22 cellular contexts compared by ENCODE assay signal in genomic region chr10:123427386-123427785, GRCh38.
DNase-seq lines count a peak whose midpoint lies in the region; ATAC-seq, FAIRE-seq and TF ChIP-seq lines count a peak whose summit lies in the region.
"Had no signal": no experiment of that assay in that cellular context is flagged by ENCODE, and none has a peak within 500 bp of the region (broad histone marks: within the 10 kb centered on the region; RNA-seq: fewer than 3 reads in every experiment).

No MANE protein-coding gene starts in this region.

- H3K27me3 Mint-ChIP-seq in CD8-positive, alpha-beta T cell (ENCODE audit: low read depth), result peaks cover 22% of the 10 kb centered on the region

- CTCF ChIA-PET in HepG2 (lab: Yijun Ruan, JAX; ENCODE audit: low intra/inter-chr PET ratio, low total read pairs), result no interaction called here
- CTCF ChIA-PET in CD8-positive, alpha-beta T cell (lab: Charles Lee), result interaction anchor here (1.4 kb wide), 1 partner anchor 294 kb away, joined by 3 read pairs; no protein-coding TSS in a partner anchor

- H3K4me1 ChIP-seq in HepG2 (ENCODE audit: insufficient read depth, low read length), result peaks cover 21% of the 10 kb centered on the region
- H3K4me1 ChIP-seq in CD8-positive, alpha-beta T cell (ENCODE audit: insufficient read depth, low read length), result no peaks in the 10 kb centered on the region
- H3K4me1 ChIP-seq in ovary (ENCODE audit: insufficient read depth), result no peaks in the 10 kb centered on the region

- peaks cover 3% of the 10 kb centered on the region for H3K9me3 Mint-ChIP-seq in CD8-positive, alpha-beta T cell
- H3K9me3 Mint-ChIP-seq: activated naive CD4-positive, alpha-beta T cell treated with anti-CD3 and anti-CD28 coated beads, Interleukin-2, amount 50 U/mL, for 72 hours; activated T-cell treated with anti-CD3 and anti-CD28 coated beads, Interleukin-2, amount 50 U/mL, for 24 hours; dendritic cell treated with granulocyte-macrophage colony-stimulating factor and Interleukin-4, amounts not matched to agents 40 ng/mL and 50 ng/mL, for 4 days had no signal

- TF ChIP-seq POLR2A in HepG2 (IDR thresholded peaks at IDR 0.05; ENCODE audit: insufficient read depth in 1 of 2, low read depth in 2 of 2, low read length in 2 of 2) (no peak), ovary (IDR thresholded peaks at IDR 0.05) (no peak)

- WGBS in HepG2 (ENCODE audit: low lambda C conversion rate), result 3% methylated on average over 9 of the region's 9 CpGs
- 67 to 77% (median 72%) methylated on average over 9 of the region's 9 CpGs for WGBS in ovary, 3 donors

- H3K4me3 ChIP-seq in HepG2 (replicated peaks in 1 of 3; ENCODE audit: insufficient read depth in 1 of 3, low read depth in 2 of 3, low read length in 3 of 3) (no peak overlapping the region), ovary (no peak overlapping the region)
- no peak overlapping the region for H3K4me3 ChIP-seq in CD8-positive, alpha-beta T cell (ENCODE audit: low read depth, low read length)
- H3K4me3 ChIP-seq: body of pancreas, SK-N-MC had no signal

- intact Hi-C loops in HepG2 (cut with micrococcal nuclease; ENCODE audit: unreplicated experiment), result no loop called here
- intact Hi-C loops in CD8-positive, alpha-beta T cell (cut with DNase I, micrococcal nuclease), result no loop called here
- intact Hi-C loops in ovary (cut with DNase I), result no loop called here

- H3K36me3 ChIP-seq in HepG2 (replicated peaks in 1 of 2; ENCODE audit: control insufficient read depth in 1 of 2, insufficient read depth in 2 of 2, low read length in 2 of 2) (no peaks in the 10 kb centered on the region), ovary (no peaks in the 10 kb centered on the region)
- H3K36me3 ChIP-seq in CD8-positive, alpha-beta T cell (ENCODE audit: insufficient read depth, low read length), result no peaks in the 10 kb centered on the region

- FAIRE-seq in HepG2 (lab: Jason Lieb, UNC), result peak; percentile 61
- FAIRE-seq: keratinocyte, TTC549 had no signal

- 0 out of 2 replicates have a peak overlapping the region, but pooled peaks have one; percentile 24 for H3K4me2 ChIP-seq in HepG2 (ENCODE audit: low read depth, low read length)

- DNase-seq in GF-D8 (lab: John Stamatoyannopoulos, UW) (peak; percentile 1), M059J (ENCODE audit: low read depth) (peak; percentile 9), SKM-1 (lab: John Stamatoyannopoulos, UW; ENCODE audit: unreplicated experiment) (peak; percentile 49), HepG2 (ENCODE audit: low spot score) (peak; percentile 41), ovary (no peak)
- no peak for DNase-seq in CD8-positive, alpha-beta T cell
- no peak for DNase-seq in stimulated activated CD4-positive, alpha-beta T cell treated with anti-CD3 and anti-CD28 coated beads, Interleukin-2, amount 100 ng/mL, for 48 hours
- DNase-seq: activated CD4-positive, alpha-beta T cell treated with anti-CD3 and anti-CD28 coated beads, Interleukin-2, amount 50 U/mL, for 4 hours; activated T-cell treated with anti-CD3 and anti-CD28 coated beads, Interleukin-2, amount 50 U/mL, for 24 hours; AML-193; HCEC 1CT; NCI-H1417 treated with DMSO at 0.1 percent for 48 hours; NCI-H226; stimulated activated CD4-positive, alpha-beta T cell treated with anti-CD3 and anti-CD28 coated beads, Interleukin-4, amount 100 ng/mL, for 1 hour had no signal

- BruUV-seq in HepG2 (replicated peaks; lab: Mats Ljungman, UMichigan), result no TSS peak

- no peaks in the 10 kb centered on the region for H4K20me1 ChIP-seq in HepG2 (ENCODE audit: insufficient read depth, low read length)

- ATAC-seq in HepG2 (peak; percentile 82), HG03565 (IDR thresholded peaks at IDR 0.05; ENCODE audit: unreplicated experiment) (no peak)
- no peak for ATAC-seq in CD8-positive, alpha-beta T cell
- ATAC-seq: activated naive CD4-positive, alpha-beta T cell treated with anti-CD3 and anti-CD28 coated beads, Interleukin-2, amount 50 U/mL, for 72 hours; body of pancreas; esophagus mucosa had no signal

- H2AFZ ChIP-seq in HepG2 (ENCODE audit: low read length), result no peak overlapping the region

- H3K4me3 Mint-ChIP-seq in CD8-positive, alpha-beta T cell, result no peak overlapping the region
- H3K4me3 Mint-ChIP-seq: activated T-cell treated with anti-CD3 and anti-CD28 coated beads, Interleukin-2, amount 50 U/mL, for 24 hours; dendritic cell treated with granulocyte-macrophage colony-stimulating factor and Interleukin-4, amounts not matched to agents 40 ng/mL and 50 ng/mL, for 4 days had no signal

- H3K9me3 ChIP-seq in HepG2 (ENCODE audit: low read length) (no peaks in the 10 kb centered on the region), ovary (no peaks in the 10 kb centered on the region)
- no peaks in the 10 kb centered on the region for H3K9me3 ChIP-seq in CD8-positive, alpha-beta T cell (ENCODE audit: low read length)
- H3K9me3 ChIP-seq: body of pancreas had no signal

- POLR2A ChIA-PET in HepG2 (lab: Yijun Ruan, JAX), result no interaction called here
- POLR2A ChIA-PET in CD8-positive, alpha-beta T cell (lab: Charles Lee), result no interaction called here

- H3K27me3 ChIP-seq in HepG2 (ENCODE audit: control insufficient read depth in 1 of 2, insufficient read depth in 2 of 2, low read length in 2 of 2), result peaks cover 0 to 17% of the 10 kb centered on the region in 2 experiments; a peak in 2 of 5 replicates
- no peaks in the 10 kb centered on the region for H3K27me3 ChIP-seq in CD8-positive, alpha-beta T cell (ENCODE audit: insufficient read depth, low read length)
- H3K27me3 ChIP-seq in ovary, result no peaks in the 10 kb centered on the region
- H3K27me3 ChIP-seq: body of pancreas had no signal

- TF ChIP-seq RAD21 in HepG2 (CRISPR knock-in tag; IDR thresholded peaks at IDR 0.05), result no peak

- no peaks in the 10 kb centered on the region for H3K4me1 Mint-ChIP-seq in CD8-positive, alpha-beta T cell (ENCODE audit: low read depth)

- H3K79me2 ChIP-seq in HepG2 (ENCODE audit: insufficient read depth, low read length), result no peaks in the 10 kb centered on the region

- H3K27ac Mint-ChIP-seq in CD8-positive, alpha-beta T cell, result no peak overlapping the region
- H3K27ac Mint-ChIP-seq: activated naive CD4-positive, alpha-beta T cell treated with anti-CD3 and anti-CD28 coated beads, Interleukin-2, amount 50 U/mL, for 72 hours; activated T-cell treated with anti-CD3 and anti-CD28 coated beads, Interleukin-2, amount 50 U/mL, for 24 hours; dendritic cell treated with granulocyte-macrophage colony-stimulating factor and Interleukin-4, amounts not matched to agents 40 ng/mL and 50 ng/mL, for 4 days had no signal

- TF ChIP-seq CTCF in HepG2 (CRISPR knock-in tag; IDR thresholded peaks at IDR 0.05), result no peak
- no peak for TF ChIP-seq CTCF in CD8-positive, alpha-beta T cell (IDR thresholded peaks at IDR 0.05)
- TF ChIP-seq CTCF in ovary (IDR thresholded peaks at IDR 0.05), result no peak

- no peak; a peak in 1 of 4 replicates for TF ChIP-seq EP300 in HepG2 (IDR thresholded peaks at IDR 0.05; ENCODE audit: low read depth in 2 of 2, low read length in 2 of 2)
- no peak for TF ChIP-seq EP300 in HepG2 (CRISPR knock-in tag; IDR thresholded peaks at IDR 0.05; ENCODE audit: borderline replicate concordance)
- TF ChIP-seq EP300 in ovary (IDR thresholded peaks at IDR 0.05), result no peak

- no peak overlapping the region for H3K9ac ChIP-seq in HepG2 (ENCODE audit: insufficient read depth, low read depth, low read length)

- in situ Hi-C loops in HepG2 (cut with HindIII; ENCODE audit: extremely low pct_ligation_motif_present, low pct_unique_long_range_greater_than_20kb), result no loop called here

- no peak overlapping the region for H3K27ac ChIP-seq in HepG2 (ENCODE audit: extremely low read length, insufficient read depth, low read length)
- H3K27ac ChIP-seq in CD8-positive, alpha-beta T cell (ENCODE audit: low read depth, low read length), result no peak overlapping the region
- H3K27ac ChIP-seq in ovary, result no peak overlapping the region
- H3K27ac ChIP-seq: body of pancreas, SK-N-MC had no signal

- no peaks in the 10 kb centered on the region for H3K36me3 Mint-ChIP-seq in CD8-positive, alpha-beta T cell
- H3K36me3 Mint-ChIP-seq: activated naive CD4-positive, alpha-beta T cell treated with anti-CD3 and anti-CD28 coated beads, Interleukin-2, amount 50 U/mL, for 72 hours had no signal

TF ChIP-seq in HepG2, 621 proteins besides CTCF, POLR2A, EP300 and RAD21:
- TF ChIP-seq ZNF761 (CRISPR knock-in tag; conservative IDR thresholded peaks at IDR 0.05) (no peak), CEBPB (IDR thresholded peaks at IDR 0.05; ENCODE audit: borderline replicate concordance, low read depth, low read length) (peak; percentile 98), CEBPG (CRISPR knock-in tag; IDR thresholded peaks at IDR 0.05) (peak; percentile 96), ARID5B (CRISPR knock-in tag; IDR thresholded peaks at IDR 0.05) (0 out of 2 replicates have a peak, but pooled peaks have one; percentile 11)

Comparison
In these comparisons a context has a peak if more than half of its experiments do, and no peak if none do; other contexts are left out.
1. DNase-seq: peak in GF-D8 (single experiment), M059J (single experiment), SKM-1 (single experiment) and HepG2 (single experiment); none in CD8-positive, alpha-beta T cell (0 of 7), ovary (0 of 5) and stimulated activated CD4-positive, alpha-beta T cell treated with anti-CD3 and anti-CD28 coated beads, Interleukin-2, amount 100 ng/mL, for 48 hours (0 of 2).